1 cellular context compared by ENCODE assay signal in the genomic region with DNA sequence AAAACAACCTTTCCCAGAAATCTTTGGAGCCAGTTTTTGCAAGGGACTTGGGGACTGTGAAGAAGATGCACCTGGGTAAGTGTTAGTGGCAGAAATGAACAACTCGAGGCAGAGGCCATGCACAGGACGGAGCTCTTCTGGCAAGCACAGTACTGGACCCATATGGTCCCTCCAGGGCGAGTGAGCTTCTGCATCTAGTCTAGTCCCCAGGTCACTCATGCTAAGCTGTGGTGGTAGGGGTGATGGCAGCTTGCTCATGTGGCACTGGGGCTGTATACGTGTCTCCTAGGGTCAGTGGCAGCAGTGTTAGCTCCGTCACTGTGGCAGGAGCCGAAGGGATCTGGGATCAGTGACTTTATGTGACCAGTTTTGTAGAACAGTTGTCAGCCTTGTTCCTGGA.
TF ChIP-seq lines count a peak whose summit lies in the region.

No MANE protein-coding gene starts in this region.

TF ChIP-seq in IMR-90, 13 proteins besides CTCF, POLR2A, EP300 and RAD21:
- TF ChIP-seq ELK1 (IDR thresholded peaks at IDR 0.05; ENCODE audit: borderline replicate concordance, low read depth, low read length): no peak
- no peak for TF ChIP-seq SMC3 (IDR thresholded peaks at IDR 0.05; ENCODE audit: low read depth, low read length)
- TF ChIP-seq BHLHE40 (IDR thresholded peaks at IDR 0.05; ENCODE audit: low read depth, low read length): no peak
- TF ChIP-seq, protein P1, sequence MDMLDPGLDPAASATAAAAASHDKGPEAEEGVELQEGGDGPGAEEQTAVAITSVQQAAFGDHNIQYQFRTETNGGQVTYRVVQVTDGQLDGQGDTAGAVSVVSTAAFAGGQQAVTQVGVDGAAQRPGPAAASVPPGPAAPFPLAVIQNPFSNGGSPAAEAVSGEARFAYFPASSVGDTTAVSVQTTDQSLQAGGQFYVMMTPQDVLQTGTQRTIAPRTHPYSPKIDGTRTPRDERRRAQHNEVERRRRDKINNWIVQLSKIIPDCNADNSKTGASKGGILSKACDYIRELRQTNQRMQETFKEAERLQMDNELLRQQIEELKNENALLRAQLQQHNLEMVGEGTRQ (IDR thresholded peaks at IDR 0.05; ENCODE audit: low read depth, low read length): no peak
- no peak for TF ChIP-seq MAZ (IDR thresholded peaks at IDR 0.05; ENCODE audit: borderline replicate concordance, low read depth, low read length)
- no peak for TF ChIP-seq RFX5 (IDR thresholded peaks at IDR 0.05; ENCODE audit: low read depth, low read length)
- TF ChIP-seq MAFK (IDR thresholded peaks at IDR 0.05; ENCODE audit: low read depth, low read length): no peak
- TF ChIP-seq RCOR1 (IDR thresholded peaks at IDR 0.05; ENCODE audit: insufficient replicate concordance, low read length): no peak
- no peak for TF ChIP-seq FOS (IDR thresholded peaks at IDR 0.05; ENCODE audit: low read depth, low read length)
- no peak for TF ChIP-seq NFE2L2 (IDR thresholded peaks at IDR 0.05; ENCODE audit: low read depth, low read length)
- TF ChIP-seq CEBPB (IDR thresholded peaks at IDR 0.05; ENCODE audit: low read depth, low read length): no peak
- TF ChIP-seq CHD1 (IDR thresholded peaks at IDR 0.05; ENCODE audit: low read depth, low read length): no peak
TF ChIP-seq in IMR-90: peak in this region for 0.
